In genomic region chr7:157010588-157011332, GRCh38 we compare ENCODE assay signal across 8 cellular contexts. TPM values are rescaled to one million over a fixed set of nuclear protein-coding genes. Genes with fewer than 3 reads are reported as not detected.
A peak's percentile ranks its signal among the peaks of the same experiment; 100 is the strongest.
DNase-seq lines count a peak whose midpoint lies in the region; ATAC-seq, FAIRE-seq and TF ChIP-seq lines count a peak whose summit lies in the region.

MNX1 (minus strand) TSS chr7:157010663; CDS start chr7:157010350, 313 bp downstream.

- H3K9me3 ChIP-seq in HUES48 (ENCODE audit: control insufficient read depth, insufficient read depth, low read length) (no peaks in the 10 kb centered on the region), Peyer's patch (no peaks in the 10 kb centered on the region), astrocyte (ENCODE audit: insufficient read depth, low read depth, low read length) (no peaks in the 10 kb centered on the region), kidney (ENCODE audit: control insufficient read depth in 1 of 2, low read length in 2 of 2) (no peaks in the 10 kb centered on the region)

- ATAC-seq in GM21619 (IDR thresholded peaks at IDR 0.05; ENCODE audit: unreplicated experiment) = peak; percentile 63

- H3K36me3 ChIP-seq in HUES48 (ENCODE audit: control insufficient read depth, insufficient read depth, low read length) = no peaks in the 10 kb centered on the region
- H3K36me3 ChIP-seq in Peyer's patch = no peaks in the 10 kb centered on the region
- H3K36me3 ChIP-seq in astrocyte (ENCODE audit: insufficient read depth, low read length) = no peaks in the 10 kb centered on the region
- H3K36me3 ChIP-seq in kidney (ENCODE audit: control insufficient read depth in 1 of 2, insufficient read depth in 2 of 2, low read length in 2 of 2) = no peaks in the 10 kb centered on the region

- TF ChIP-seq CTCF in GM10248 (IDR thresholded peaks at IDR 0.05; ENCODE audit: control extremely low read depth, extremely low read depth, low read depth, missing control alignments) (no peak), Peyer's patch (IDR thresholded peaks at IDR 0.05) (peak in 1 of 6 experiments; percentile 7), astrocyte (IDR thresholded peaks at IDR 0.05; ENCODE audit: insufficient read depth, low read depth, low read length) (no peak), kidney (IDR thresholded peaks at IDR 0.05; ENCODE audit: borderline replicate concordance, extremely low read depth, insufficient read depth) (no peak)

- H3K27ac ChIP-seq in HUES48 (ENCODE audit: low read depth, low read length) (no peak within 1 kb of the TSS), Peyer's patch (peak within 1 kb of the TSS in 3 of 4 donors; percentile 76 to 90 (median 83)), astrocyte (ENCODE audit: low read depth, low read length) (no peak within 1 kb of the TSS), kidney (ENCODE audit: low read depth in 2 of 2, low read length in 2 of 2) (no peak within 1 kb of the TSS)

- no peak for FAIRE-seq in astrocyte (lab: Jason Lieb, UNC)
- FAIRE-seq in kidney (lab: Jason Lieb, UNC) = no peak

- H3K4me2 ChIP-seq in astrocyte (ENCODE audit: low read length) = peak within 1 kb of the TSS; percentile 68

- intact Hi-C loops in kidney (cut with DNase I) = no loop called here

- H2AFZ ChIP-seq in astrocyte (ENCODE audit: low read depth, low read length) = peak within 1 kb of the TSS; percentile 41

- H3K27me3 Mint-ChIP-seq in astrocyte (ENCODE audit: low read depth, unreplicated experiment) = peaks cover 75% of the 10 kb centered on the region

- DNase-seq in GM10248 (ENCODE audit: extremely low spot score) (peak; percentile 94), Peyer's patch (peak in 2 of 3 donors; percentile 88 to 92), astrocyte (ENCODE audit: low read depth) (no peak), kidney (peak; percentile 87), cortex of kidney (lab: John Stamatoyannopoulos, UW) (no peak)
- DNase-seq in stimulated activated CD8-positive, alpha-beta memory T cell treated with anti-CD3 and anti-CD28 coated beads, Interleukin-4, amount 100 ng/mL, for 24 hours (ENCODE audit: low read depth) = peak; percentile 29

- H3K36me3 Mint-ChIP-seq in astrocyte (ENCODE audit: low read depth, unreplicated experiment) = no peaks in the 10 kb centered on the region

- H4K20me1 ChIP-seq in astrocyte (ENCODE audit: insufficient read depth, low read length) = peaks cover 9% of the 10 kb centered on the region

- no peak within 1 kb of the TSS for H3K9ac ChIP-seq in HUES48 (ENCODE audit: low read depth, low read length)
- H3K9ac ChIP-seq in astrocyte (ENCODE audit: low read length) = no peak within 1 kb of the TSS
- H3K9ac ChIP-seq in kidney (ENCODE audit: low read length in 2 of 2) = no peak within 1 kb of the TSS

- H3K27me3 ChIP-seq in HUES48 (ENCODE audit: control insufficient read depth, insufficient read depth, low read length) (peaks cover 98% of the 10 kb centered on the region), Peyer's patch (peaks cover 0 to 39% of the 10 kb centered on the region in 2 donors), astrocyte (ENCODE audit: insufficient read depth, low read length) (peaks cover 89% of the 10 kb centered on the region)

- no peak within 1 kb of the TSS for H3K4me3 Mint-ChIP-seq in astrocyte (ENCODE audit: unreplicated experiment)

- peak; percentile 68 to 73 for TF ChIP-seq POLR2A in Peyer's patch (IDR thresholded peaks at IDR 0.05)

- POLR2A ChIA-PET in GM10248 (lab: Yijun Ruan, JAX) = no interaction called here

- H3K9me3 Mint-ChIP-seq in astrocyte (ENCODE audit: unreplicated experiment) = peaks cover 7% of the 10 kb centered on the region

- H3K4me1 Mint-ChIP-seq in astrocyte (ENCODE audit: low read depth, unreplicated experiment) = no peaks in the 10 kb centered on the region

- H3K4me1 ChIP-seq in HUES48 (ENCODE audit: control insufficient read depth, insufficient read depth, low read length) = peaks cover 36% of the 10 kb centered on the region
- peaks cover 0 to 36% (median 6%) of the 10 kb centered on the region in 4 donors for H3K4me1 ChIP-seq in Peyer's patch
- no peaks in the 10 kb centered on the region for H3K4me1 ChIP-seq in astrocyte (ENCODE audit: insufficient read depth, low read length)
- H3K4me1 ChIP-seq in kidney (ENCODE audit: control insufficient read depth in 1 of 2, insufficient read depth in 1 of 2, low read depth in 1 of 2, low read length in 2 of 2) = peaks cover 0 to 3% of the 10 kb centered on the region in 2 donors

- no peak within 1 kb of the TSS for H3K27ac Mint-ChIP-seq in astrocyte (ENCODE audit: unreplicated experiment)

- CTCF ChIA-PET in GM10248 (lab: Yijun Ruan, JAX) = no interaction called here

- H3K4me3 ChIP-seq in HUES48 (ENCODE audit: low read depth, low read length) (peak within 1 kb of the TSS; percentile 64), Peyer's patch (peak within 1 kb of the TSS; percentile 44 to 78 (median 66)), astrocyte (ENCODE audit: insufficient read depth, low read depth, low read length) (no peak within 1 kb of the TSS), kidney (ENCODE audit: low read length in 2 of 2) (peak within 1 kb of the TSS in 1 of 2 donors; percentile 43)

- no peaks in the 10 kb centered on the region for H3K79me2 ChIP-seq in astrocyte (ENCODE audit: insufficient read depth, low read length)

RNA-seq across cellular contexts. Expression of gene MNX1, which starts in this region (rescaled TPM):
- 10 to 100 TPM in 3 of 4 donors, 1 to 10 TPM in 1; 7.4 to 41.9 (median 16.9) TPM for total RNA-seq in Peyer's patch
- total RNA-seq in astrocyte = not detected in 2 replicates
- total RNA-seq in kidney = 1.1 TPM
- not detected for polyA plus RNA-seq in kidney (ENCODE audit: insufficient read depth, low read depth, low replicate concordance)

Comparison
In these comparisons a context has a peak if more than half of its experiments do, and no peak if none do; other contexts are left out.
1. DNase-seq: peak in GM10248 (single experiment), Peyer's patch (2 of 3), kidney (single experiment) and stimulated activated CD8-positive, alpha-beta memory T cell treated with anti-CD3 and anti-CD28 coated beads, Interleukin-4, amount 100 ng/mL, for 24 hours (single experiment); none in astrocyte (single experiment) and cortex of kidney (single experiment).
2. H3K27ac ChIP-seq: peak in Peyer's patch (3 of 4); none in HUES48 (single experiment), astrocyte (single experiment) and kidney (0 of 2).